In genomic region chr2:223614534-223614933, GRCh38 we compare ENCODE assay signal across 18 cellular contexts. TPM values are rescaled to one million over a fixed set of nuclear protein-coding genes. Genes with fewer than 3 reads are reported as not detected.
"Had no signal": no experiment of that assay in that cellular context is flagged by ENCODE, and none has a peak within 500 bp of the region (broad histone marks: within the 10 kb centered on the region; RNA-seq: fewer than 3 reads in every experiment).

No MANE protein-coding gene starts in this region.

- H3K4me2 ChIP-seq: KMS-11 had no signal

- DNase-seq: Karpas-422, MM.1S, MV-4-11, NCI-H1694 treated with DMSO at 0.1 percent for 48 hours, NCI-H187 treated with DMSO at 0.1 percent for 48 hours, NCI-H2171 treated with DMSO at 0.1 percent for 48 hours, NCI-H2227 treated with DMSO at 0.1 percent for 48 hours, NCI-H446, NCI-H524 treated with DMSO at 0.1 percent for 48 hours, PC-9, SIG-M5, SJCRH30, SW 1271, T-helper 1 cell had no signal

- H3K9me3 ChIP-seq: SJCRH30 had no signal

- H3K4me1 ChIP-seq: SJCRH30 had no signal

- FAIRE-seq: RCC 7860 had no signal

- H3K27me3 ChIP-seq: SJCRH30 had no signal

- H3K9ac ChIP-seq: KMS-11 had no signal

- ATAC-seq: Right ventricle myocardium inferior had no signal

- H3K4me3 ChIP-seq: PC-9, SJCRH30 had no signal

- H3K27ac ChIP-seq: KMS-11, RWPE1, SJCRH30 had no signal

- H3K36me3 ChIP-seq: SJCRH30 had no signal

RNA-seq across cellular contexts. Expression of gene SCG2, which starts 12.4 kb away (rescaled TPM):
- total RNA-seq: Right ventricle myocardium inferior, SJCRH30 had no signal
